ENCODE assay signal across 21 cellular contexts in the genomic region with DNA sequence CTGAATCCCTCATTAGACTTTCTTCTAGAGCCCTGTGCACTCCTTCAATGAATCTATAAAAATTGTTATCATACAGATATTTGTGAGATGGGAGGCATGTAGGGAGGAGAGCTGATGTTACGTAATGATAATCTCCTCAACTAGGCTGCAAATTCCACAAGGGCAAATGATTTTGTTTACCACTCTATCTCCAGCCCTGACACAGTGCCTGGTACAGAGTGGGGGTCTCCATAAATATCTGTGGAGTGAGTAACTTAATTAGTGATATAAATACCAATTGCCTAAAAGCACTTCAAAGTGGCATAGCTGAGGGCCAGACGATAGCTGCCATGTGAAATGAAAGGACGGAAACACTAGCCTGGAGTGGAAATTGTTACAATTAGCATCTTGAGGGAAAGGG. TPM values are rescaled to one million over a fixed set of nuclear protein-coding genes. Genes with fewer than 3 reads are reported as not detected.
DNase-seq lines count a peak whose midpoint lies in the region; ATAC-seq and TF ChIP-seq lines count a peak whose summit lies in the region.
"Had no signal": no experiment of that assay in that cellular context is flagged by ENCODE, and none has a peak within 500 bp of the region (broad histone marks: within the 10 kb centered on the region; RNA-seq: fewer than 3 reads in every experiment).

No MANE protein-coding gene starts in this region.

- no peak overlapping the region for H3K27ac ChIP-seq in substantia nigra (ENCODE audit: low read depth, low read length, poor library complexity, severe bottlenecking)
- H3K27ac ChIP-seq: A549 had no signal

- TF ChIP-seq CTCF in omental fat pad (IDR thresholded peaks at IDR 0.05): no peak

- H3K27ac Mint-ChIP-seq in activated CD4-positive, alpha-beta T cell treated with anti-CD3 and anti-CD28 coated beads, Interleukin-2, amount 10 ng/mL, durations not matched to agents 24 days and 14 days: no peak overlapping the region
- no peak overlapping the region for H3K27ac Mint-ChIP-seq in activated CD4-positive, alpha-beta T cell treated with anti-CD3 and anti-CD28 coated beads for 36 hours
- H3K27ac Mint-ChIP-seq: CD4-positive, alpha-beta memory T cell had no signal

- intact Hi-C loops in activated CD4-positive, alpha-beta T cell treated with anti-CD3 and anti-CD28 coated beads, Interleukin-2, amount 10 ng/mL, durations not matched to agents 24 days and 14 days (cut with micrococcal nuclease): no loop called here
- intact Hi-C loops in activated CD4-positive, alpha-beta T cell treated with anti-CD3 and anti-CD28 coated beads for 36 hours (cut with DNase I, micrococcal nuclease): no loop called here

- DNase-seq in activated CD4-positive, alpha-beta T cell treated with anti-CD3 and anti-CD28 coated beads, Interleukin-2, amount 10 ng/mL, durations not matched to agents 24 days and 14 days: peak; percentile 11
- DNase-seq in activated CD4-positive, alpha-beta T cell treated with anti-CD3 and anti-CD28 coated beads for 36 hours: no peak
- DNase-seq in islet precursor cell (peak; percentile 70), omental fat pad (ENCODE audit: low spot score) (no peak), substantia nigra (lab: John Stamatoyannopoulos, UW) (no peak)
- no peak for DNase-seq in effector CD8-positive, alpha-beta T cell (lab: John Stamatoyannopoulos, UW)
- DNase-seq: 8988T; ACHN; C1 segment of cervical spinal cord; Calu3; CD4-positive, alpha-beta memory T cell; COR-L47; DMS53; DMS79 treated with DMSO at 0.1 percent for 48 hours; GF-D8; H7; HCEC 1CT had no signal

- H3K36me3 Mint-ChIP-seq in activated CD4-positive, alpha-beta T cell treated with anti-CD3 and anti-CD28 coated beads, Interleukin-2, amount 10 ng/mL, durations not matched to agents 24 days and 14 days (ENCODE audit: low read depth): no peaks in the 10 kb centered on the region
- no peaks in the 10 kb centered on the region for H3K36me3 Mint-ChIP-seq in activated CD4-positive, alpha-beta T cell treated with anti-CD3 and anti-CD28 coated beads for 36 hours (ENCODE audit: low read depth)
- H3K36me3 Mint-ChIP-seq: CD4-positive, alpha-beta memory T cell had no signal

- POLR2A ChIA-PET in activated CD4-positive, alpha-beta T cell treated with anti-CD3 and anti-CD28 coated beads for 36 hours (lab: Charles Lee): no interaction called here

- CTCF ChIA-PET in activated CD4-positive, alpha-beta T cell treated with anti-CD3 and anti-CD28 coated beads for 36 hours (lab: Charles Lee): interaction anchor here (1.5 kb wide), 1 partner anchor 8 kb away, joined by 5 read pairs; no protein-coding TSS in a partner anchor

- H3K9me3 Mint-ChIP-seq in activated CD4-positive, alpha-beta T cell treated with anti-CD3 and anti-CD28 coated beads, Interleukin-2, amount 10 ng/mL, durations not matched to agents 24 days and 14 days: no peaks in the 10 kb centered on the region
- H3K9me3 Mint-ChIP-seq in activated CD4-positive, alpha-beta T cell treated with anti-CD3 and anti-CD28 coated beads for 36 hours (ENCODE audit: low read depth): no peaks in the 10 kb centered on the region
- H3K9me3 Mint-ChIP-seq: CD4-positive, alpha-beta memory T cell had no signal

- peaks cover 5% of the 10 kb centered on the region for H3K27me3 Mint-ChIP-seq in activated CD4-positive, alpha-beta T cell treated with anti-CD3 and anti-CD28 coated beads, Interleukin-2, amount 10 ng/mL, durations not matched to agents 24 days and 14 days
- H3K27me3 Mint-ChIP-seq in activated CD4-positive, alpha-beta T cell treated with anti-CD3 and anti-CD28 coated beads for 36 hours: peaks cover 2% of the 10 kb centered on the region

- H3K4me3 Mint-ChIP-seq in activated CD4-positive, alpha-beta T cell treated with anti-CD3 and anti-CD28 coated beads, Interleukin-2, amount 10 ng/mL, durations not matched to agents 24 days and 14 days: no peak overlapping the region
- H3K4me3 Mint-ChIP-seq in activated CD4-positive, alpha-beta T cell treated with anti-CD3 and anti-CD28 coated beads for 36 hours: no peak overlapping the region
- H3K4me3 Mint-ChIP-seq: CD4-positive, alpha-beta memory T cell had no signal

- no peak for ATAC-seq in activated CD4-positive, alpha-beta T cell treated with anti-CD3 and anti-CD28 coated beads for 36 hours
- ATAC-seq in omental fat pad (ENCODE audit: low FRiP score) (peak; percentile 42), HG02678 (IDR thresholded peaks at IDR 0.05; ENCODE audit: unreplicated experiment) (no peak)
- ATAC-seq: A549 had no signal

- no peaks in the 10 kb centered on the region for H3K4me1 Mint-ChIP-seq in activated CD4-positive, alpha-beta T cell treated with anti-CD3 and anti-CD28 coated beads, Interleukin-2, amount 10 ng/mL, durations not matched to agents 24 days and 14 days
- H3K4me1 Mint-ChIP-seq in activated CD4-positive, alpha-beta T cell treated with anti-CD3 and anti-CD28 coated beads for 36 hours: no peaks in the 10 kb centered on the region
- H3K4me1 Mint-ChIP-seq: CD4-positive, alpha-beta memory T cell had no signal

RNA-seq across cellular contexts. Expression of a gene that starts 54.2 kb away (rescaled TPM):
- 0.07 TPM in 1 of 2 replicates, not detected in the other for total RNA-seq in activated CD4-positive, alpha-beta T cell treated with anti-CD3 and anti-CD28 coated beads, Interleukin-2, amount 10 ng/mL, durations not matched to agents 24 days and 14 days
- total RNA-seq in activated CD4-positive, alpha-beta T cell treated with anti-CD3 and anti-CD28 coated beads for 36 hours: not detected
- 10 to 100 TPM in 2 of 4 donors, 1 to 10 TPM in 1, not detected in 1; 7.8 to 50.5 (median 10.8) TPM for total RNA-seq in omental fat pad
- total RNA-seq: Calu3; CD4-positive, alpha-beta memory T cell; Daoy; G401 had no signal

Comparison
In these comparisons a context has a peak if more than half of its experiments do, and no peak if none do; other contexts are left out.
1. DNase-seq: peak in activated CD4-positive, alpha-beta T cell treated with anti-CD3 and anti-CD28 coated beads, Interleukin-2, amount 10 ng/mL, durations not matched to agents 24 days and 14 days (single experiment) and islet precursor cell (single experiment); none in activated CD4-positive, alpha-beta T cell treated with anti-CD3 and anti-CD28 coated beads for 36 hours (single experiment), omental fat pad (single experiment), effector CD8-positive, alpha-beta T cell (single experiment) and substantia nigra (0 of 49).